Comparison of ENCODE assay signal across 2 cellular contexts in genomic region chr19:2050991-2051770, GRCh38.
TF ChIP-seq lines count a peak whose summit lies in the region.

MKNK2 (minus strand) TSS chr19:2051244; CDS start chr19:2050851, 393 bp downstream.

TF ChIP-seq in IMR-90, 13 proteins besides CTCF, POLR2A, EP300 and RAD21 (continued from another document):
- TF ChIP-seq ELK1 (IDR thresholded peaks at IDR 0.05; ENCODE audit: borderline replicate concordance, low read depth, low read length) = no peak
- peak; percentile 89; the same call in 1 of the 2 replicates for TF ChIP-seq MAZ (IDR thresholded peaks at IDR 0.05; ENCODE audit: borderline replicate concordance, low read depth, low read length)
- TF ChIP-seq MAFK (IDR thresholded peaks at IDR 0.05; ENCODE audit: low read depth, low read length) = no peak
- no peak for TF ChIP-seq FOS (IDR thresholded peaks at IDR 0.05; ENCODE audit: low read depth, low read length)
- no peak for TF ChIP-seq RFX5 (IDR thresholded peaks at IDR 0.05; ENCODE audit: low read depth, low read length)
- no peak for TF ChIP-seq BHLHE40 (IDR thresholded peaks at IDR 0.05; ENCODE audit: low read depth, low read length)
- TF ChIP-seq CEBPB (IDR thresholded peaks at IDR 0.05; ENCODE audit: low read depth, low read length) = no peak
- no peak for TF ChIP-seq NFE2L2 (IDR thresholded peaks at IDR 0.05; ENCODE audit: low read depth, low read length)
- TF ChIP-seq USF2 (IDR thresholded peaks at IDR 0.05; ENCODE audit: low read depth, low read length) = no peak
- peak; percentile 38; the same call in 1 of the 2 replicates for TF ChIP-seq MXI1 (IDR thresholded peaks at IDR 0.05; ENCODE audit: borderline replicate concordance, low read depth, low read length)

TF ChIP-seq in PFSK-1, 5 proteins besides CTCF, POLR2A, EP300 and RAD21 (continued from another document):
- TF ChIP-seq REST (IDR thresholded peaks at IDR 0.05; ENCODE audit: insufficient read depth in 1 of 2, low read depth in 2 of 2, low read length in 2 of 2) = 0 out of 4 replicates have a peak, but pooled peaks of 1 of the 2 experiments have one; percentile 49
- TF ChIP-seq FOXP2 (optimal IDR thresholded peaks at IDR 0.05; ENCODE audit: borderline replicate concordance, extremely low read depth, extremely low read length, insufficient read depth) = no peak
